8 cellular contexts compared by ENCODE assay signal in the genomic region with DNA sequence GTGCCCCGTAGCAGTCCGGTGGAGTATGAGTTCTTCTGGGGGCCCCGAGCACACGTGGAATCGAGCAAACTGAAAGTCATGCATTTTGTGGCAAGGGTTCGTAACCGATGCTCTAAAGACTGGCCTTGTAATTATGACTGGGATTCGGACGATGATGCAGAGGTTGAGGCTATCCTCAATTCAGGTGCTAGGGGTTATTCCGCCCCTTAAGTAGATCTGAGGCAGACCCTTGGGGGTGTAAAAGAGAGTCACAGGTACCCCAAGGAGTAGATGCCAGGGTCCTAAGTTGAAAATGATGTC. TPM values are rescaled to one million over a fixed set of nuclear protein-coding genes. Genes with fewer than 3 reads are reported as not detected.
A peak's percentile ranks its signal among the peaks of the same experiment; 100 is the strongest.
DNase-seq lines count a peak whose midpoint lies in the region; FAIRE-seq and TF ChIP-seq lines count a peak whose summit lies in the region.

No MANE protein-coding gene starts in this region.

- H3K4me1 Mint-ChIP-seq in activated CD4-positive, alpha-beta T cell treated with anti-CD3 and anti-CD28 coated beads, Interleukin-2, amount 10 ng/mL, durations not matched to agents 24 days and 14 days, result peaks cover 12% of the 10 kb centered on the region
- peaks cover 15% of the 10 kb centered on the region for H3K4me1 Mint-ChIP-seq in activated naive CD4-positive, alpha-beta T cell treated with anti-CD3 and anti-CD28 coated beads, Interleukin-2, amount 10 ng/mL, durations not matched to agents 7 days and 5 days

- H3K9me3 ChIP-seq in kidney (ENCODE audit: control insufficient read depth in 1 of 2, low read length in 2 of 2), result no peaks in the 10 kb centered on the region
- no peaks in the 10 kb centered on the region for H3K9me3 ChIP-seq in suprapubic skin

- peak overlapping the region; percentile 10 to 38 for H3K9ac ChIP-seq in kidney (ENCODE audit: low read length in 2 of 2)

- H3K27ac Mint-ChIP-seq in activated CD4-positive, alpha-beta T cell treated with anti-CD3 and anti-CD28 coated beads, Interleukin-2, amount 10 ng/mL, durations not matched to agents 24 days and 14 days, result peak overlapping the region; percentile 89
- H3K27ac Mint-ChIP-seq in activated naive CD4-positive, alpha-beta T cell treated with anti-CD3 and anti-CD28 coated beads, Interleukin-2, amount 10 ng/mL, durations not matched to agents 7 days and 5 days, result peak overlapping the region; percentile 96

- no peak for TF ChIP-seq CTCF in kidney (IDR thresholded peaks at IDR 0.05; ENCODE audit: borderline replicate concordance, extremely low read depth, insufficient read depth)
- TF ChIP-seq CTCF in suprapubic skin (IDR thresholded peaks at IDR 0.05), result no peak

- no peak for FAIRE-seq in kidney (lab: Jason Lieb, UNC)

- intact Hi-C loops in activated CD4-positive, alpha-beta T cell treated with anti-CD3 and anti-CD28 coated beads, Interleukin-2, amount 10 ng/mL, durations not matched to agents 24 days and 14 days (cut with micrococcal nuclease), result no loop called here
- intact Hi-C loops in kidney (cut with DNase I), result no loop called here

- no peak for TF ChIP-seq EP300 in suprapubic skin (IDR thresholded peaks at IDR 0.05)

- H3K4me3 Mint-ChIP-seq in activated CD4-positive, alpha-beta T cell treated with anti-CD3 and anti-CD28 coated beads, Interleukin-2, amount 10 ng/mL, durations not matched to agents 24 days and 14 days, result peak overlapping the region; percentile 93
- peak overlapping the region; percentile 92 for H3K4me3 Mint-ChIP-seq in activated naive CD4-positive, alpha-beta T cell treated with anti-CD3 and anti-CD28 coated beads, Interleukin-2, amount 10 ng/mL, durations not matched to agents 7 days and 5 days

- no peak overlapping the region for H3K27ac ChIP-seq in kidney (ENCODE audit: low read depth in 2 of 2, low read length in 2 of 2)
- H3K27ac ChIP-seq in suprapubic skin, result peak overlapping the region; percentile 79

- H3K4me3 ChIP-seq in kidney (ENCODE audit: low read length in 2 of 2), result peak overlapping the region; percentile 83 to 86
- H3K4me3 ChIP-seq in suprapubic skin, result peak overlapping the region; percentile 66

- no peaks in the 10 kb centered on the region for H3K27me3 ChIP-seq in suprapubic skin

- no peak for TF ChIP-seq POLR2A in suprapubic skin (IDR thresholded peaks at IDR 0.05)

- peaks cover 2 to 4% of the 10 kb centered on the region in 2 donors for H3K4me1 ChIP-seq in kidney (ENCODE audit: control insufficient read depth in 1 of 2, insufficient read depth in 1 of 2, low read depth in 1 of 2, low read length in 2 of 2)
- H3K4me1 ChIP-seq in suprapubic skin, result peaks cover 5% of the 10 kb centered on the region

- WGBS in suprapubic skin, result 58% methylated on average over 10 of the region's 10 CpGs

- DNase-seq in activated CD4-positive, alpha-beta T cell treated with anti-CD3 and anti-CD28 coated beads, Interleukin-2, amount 10 ng/mL, durations not matched to agents 24 days and 14 days, result no peak
- DNase-seq in activated CD4-positive, alpha-beta T cell treated with anti-CD3 and anti-CD28 coated beads for 48 hours, result no peak
- DNase-seq in activated naive CD4-positive, alpha-beta T cell treated with anti-CD3 and anti-CD28 coated beads, Interleukin-2, amount 10 ng/mL, durations not matched to agents 7 days and 5 days, result no peak
- DNase-seq in kidney (no peak), suprapubic skin (ENCODE audit: low spot score in 2 of 2) (no peak), foreskin melanocyte (no peak), NCI-H146 treated with DMSO at 0.1 percent for 48 hours (lab: John Stamatoyannopoulos, UW; ENCODE audit: unreplicated experiment) (no peak)
- DNase-seq in activated effector memory CD4-positive, alpha-beta T cell treated with anti-CD3 and anti-CD28 coated beads, Interleukin-2, amount 50 U/mL, for 16 hours, result no peak

- H3K36me3 ChIP-seq in kidney (ENCODE audit: control insufficient read depth in 1 of 2, insufficient read depth in 2 of 2, low read length in 2 of 2) (no peaks in the 10 kb centered on the region), suprapubic skin (no peaks in the 10 kb centered on the region)

- no peaks in the 10 kb centered on the region for H3K9me3 Mint-ChIP-seq in activated CD4-positive, alpha-beta T cell treated with anti-CD3 and anti-CD28 coated beads, Interleukin-2, amount 10 ng/mL, durations not matched to agents 24 days and 14 days
- no peaks in the 10 kb centered on the region for H3K9me3 Mint-ChIP-seq in activated naive CD4-positive, alpha-beta T cell treated with anti-CD3 and anti-CD28 coated beads, Interleukin-2, amount 10 ng/mL, durations not matched to agents 7 days and 5 days

- CTCF ChIA-PET in activated naive CD4-positive, alpha-beta T cell treated with anti-CD3 and anti-CD28 coated beads, Interleukin-2, amount 10 ng/mL, durations not matched to agents 7 days and 5 days (lab: Charles Lee), result interaction anchor here (1.4 to 2.0 kb wide), 2 partner anchors 36 to 456 kb away, joined by 5 to 7 read pairs; no protein-coding TSS in a partner anchor

- H3K36me3 Mint-ChIP-seq in activated CD4-positive, alpha-beta T cell treated with anti-CD3 and anti-CD28 coated beads, Interleukin-2, amount 10 ng/mL, durations not matched to agents 24 days and 14 days (ENCODE audit: low read depth), result no peaks in the 10 kb centered on the region
- H3K36me3 Mint-ChIP-seq in activated naive CD4-positive, alpha-beta T cell treated with anti-CD3 and anti-CD28 coated beads, Interleukin-2, amount 10 ng/mL, durations not matched to agents 7 days and 5 days, result peaks cover 3% of the 10 kb centered on the region

- H3K27me3 Mint-ChIP-seq in activated CD4-positive, alpha-beta T cell treated with anti-CD3 and anti-CD28 coated beads, Interleukin-2, amount 10 ng/mL, durations not matched to agents 24 days and 14 days, result peaks cover 1% of the 10 kb centered on the region
- no peaks in the 10 kb centered on the region for H3K27me3 Mint-ChIP-seq in activated naive CD4-positive, alpha-beta T cell treated with anti-CD3 and anti-CD28 coated beads, Interleukin-2, amount 10 ng/mL, durations not matched to agents 7 days and 5 days

RNA-seq across cellular contexts. Expression of a gene that starts 0.8 kb away (rescaled TPM):
- 14.4 and 16.6 TPM in 2 replicates for total RNA-seq in activated CD4-positive, alpha-beta T cell treated with anti-CD3 and anti-CD28 coated beads, Interleukin-2, amount 10 ng/mL, durations not matched to agents 24 days and 14 days
- total RNA-seq in kidney, result 23.7 TPM
- polyA plus RNA-seq in kidney (ENCODE audit: insufficient read depth, low read depth, low replicate concordance), result 47.3 TPM
- 10 to 100 TPM in 2 of 4 donors, 1 to 10 TPM in 2; 6.4 to 13.8 (median 10.1) TPM for total RNA-seq in suprapubic skin

RNA-seq across cellular contexts. Expression of a gene that starts 36.9 kb away (rescaled TPM):
- total RNA-seq in activated CD4-positive, alpha-beta T cell treated with anti-CD3 and anti-CD28 coated beads, Interleukin-2, amount 10 ng/mL, durations not matched to agents 24 days and 14 days, result 1.5 and 2.6 TPM in 2 replicates
- 4.6 TPM for total RNA-seq in kidney
- 3.4 TPM for polyA plus RNA-seq in kidney (ENCODE audit: insufficient read depth, low read depth, low replicate concordance)
- 1 to 10 TPM in 1 of 4 donors, under 1 TPM in 3; 0.11 to 3.1 (median 0.61) TPM for total RNA-seq in suprapubic skin
